In genomic region chr13:94173312-94173854, GRCh38 we compare ENCODE assay signal across 22 cellular contexts.
DNase-seq lines count a peak whose midpoint lies in the region; ATAC-seq and TF ChIP-seq lines count a peak whose summit lies in the region.
"Had no signal": no experiment of that assay in that cellular context is flagged by ENCODE, and none has a peak within 500 bp of the region (broad histone marks: within the 10 kb centered on the region; RNA-seq: fewer than 3 reads in every experiment).

No MANE protein-coding gene starts in this region.

- peaks cover 8% of the 10 kb centered on the region for H3K36me3 Mint-ChIP-seq in osteocyte (ENCODE audit: unreplicated experiment)
- H3K36me3 Mint-ChIP-seq: naive thymus-derived CD8-positive, alpha-beta T cell had no signal

- TF ChIP-seq CTCF in choroid plexus epithelial cell (conservative IDR thresholded peaks at IDR 0.05; ENCODE audit: low read depth, low read length) (peak; percentile 27), osteocyte (IDR thresholded peaks at IDR 0.05) (peak; percentile 40)

- peak overlapping the region; percentile 75 for H3K27ac Mint-ChIP-seq in osteocyte (ENCODE audit: unreplicated experiment)
- H3K27ac Mint-ChIP-seq: naive thymus-derived CD8-positive, alpha-beta T cell; T-helper 1 cell treated with Interleukin-12 subunit alpha and Interleukin-12 subunit beta and Interleukin-4 antibody, amounts not matched to agents 30 μg/mL and 1 μg/mL, for 36 hours had no signal

- H3K4me3 Mint-ChIP-seq in osteocyte (ENCODE audit: unreplicated experiment), result no peak overlapping the region
- H3K4me3 Mint-ChIP-seq: naive thymus-derived CD8-positive, alpha-beta T cell; T-helper 1 cell treated with Interleukin-12 subunit alpha and Interleukin-12 subunit beta and Interleukin-4 antibody, amounts not matched to agents 30 μg/mL and 1 μg/mL, for 36 hours had no signal

- peaks cover 7% of the 10 kb centered on the region for H3K9me3 Mint-ChIP-seq in osteocyte (ENCODE audit: unreplicated experiment)
- H3K9me3 Mint-ChIP-seq: naive thymus-derived CD8-positive, alpha-beta T cell; T-helper 1 cell treated with Interleukin-12 subunit alpha and Interleukin-12 subunit beta and Interleukin-4 antibody, amounts not matched to agents 30 μg/mL and 1 μg/mL, for 36 hours had no signal

- ATAC-seq in stimulated activated naive CD8-positive, alpha-beta T cell treated with anti-CD3 and anti-CD28 coated beads, Interleukin-15, Interleukin-2, amounts not matched to agents 100 U/mL and 50 U/mL, for 24 hours, result no peak
- ATAC-seq: naive thymus-derived CD8-positive, alpha-beta T cell; PC-3 had no signal

- no peaks in the 10 kb centered on the region for H3K27me3 Mint-ChIP-seq in osteocyte (ENCODE audit: unreplicated experiment)

- H3K4me1 Mint-ChIP-seq in osteocyte (ENCODE audit: unreplicated experiment), result peaks cover 64% of the 10 kb centered on the region

- H3K4me3 ChIP-seq in choroid plexus epithelial cell (ENCODE audit: low read depth, low read length), result no peak overlapping the region
- H3K4me3 ChIP-seq: sigmoid colon, thyroid gland had no signal

- DNase-seq in EL, result peak; percentile 39
- peak; percentile 12 for DNase-seq in M059J (ENCODE audit: low read depth)
- peak; percentile 63 for DNase-seq in choroid plexus epithelial cell (ENCODE audit: low read depth)
- no peak for DNase-seq in osteocyte (ENCODE audit: extremely low spot score, unreplicated experiment)
- no peak for DNase-seq in NCI-H128 (lab: John Stamatoyannopoulos, UW; ENCODE audit: unreplicated experiment)
- DNase-seq in NCI-H187 treated with DMSO at 0.1 percent for 48 hours (lab: John Stamatoyannopoulos, UW), result no peak
- no peak for DNase-seq in stimulated activated naive CD8-positive, alpha-beta T cell treated with anti-CD3 and anti-CD28 coated beads, Interleukin-15, Interleukin-2, amounts not matched to agents 100 U/mL and 50 U/mL, for 24 hours
- DNase-seq in nucleus accumbens (lab: John Stamatoyannopoulos, UW), result no peak
- DNase-seq: activated CD8-positive, alpha-beta memory T cell treated with anti-CD3 and anti-CD28 coated beads, Interleukin-2, amount 50 U/mL, for 48 hours; activated effector memory CD4-positive, alpha-beta T cell treated with anti-CD3 and anti-CD28 coated beads, Interleukin-2, amount 50 U/mL, for 16 hours; naive thymus-derived CD8-positive, alpha-beta T cell; NCI-H1930; NCI-H2227 treated with DMSO at 0.1 percent for 48 hours; NCI-H82; PC-3; posterior cingulate gyrus; SIG-M5; sigmoid colon; stimulated activated CD4-positive, alpha-beta T cell treated with anti-CD3 and anti-CD28 coated beads, Interleukin-1b, Interleukin-23, amount 100 ng/mL, for 48 hours; stimulated activated naive CD4-positive, alpha-beta T cell; thyroid gland had no signal

Comparison
In these comparisons a context has a peak if more than half of its experiments do, and no peak if none do; other contexts are left out.
1. DNase-seq: peak in EL (single experiment), M059J (single experiment) and choroid plexus epithelial cell (single experiment); none in osteocyte (single experiment), NCI-H128 (single experiment), NCI-H187 treated with DMSO at 0.1 percent for 48 hours (single experiment), stimulated activated naive CD8-positive, alpha-beta T cell treated with anti-CD3 and anti-CD28 coated beads, Interleukin-15, Interleukin-2, amounts not matched to agents 100 U/mL and 50 U/mL, for 24 hours (single experiment) and nucleus accumbens (0 of 56).